In the genomic region with DNA sequence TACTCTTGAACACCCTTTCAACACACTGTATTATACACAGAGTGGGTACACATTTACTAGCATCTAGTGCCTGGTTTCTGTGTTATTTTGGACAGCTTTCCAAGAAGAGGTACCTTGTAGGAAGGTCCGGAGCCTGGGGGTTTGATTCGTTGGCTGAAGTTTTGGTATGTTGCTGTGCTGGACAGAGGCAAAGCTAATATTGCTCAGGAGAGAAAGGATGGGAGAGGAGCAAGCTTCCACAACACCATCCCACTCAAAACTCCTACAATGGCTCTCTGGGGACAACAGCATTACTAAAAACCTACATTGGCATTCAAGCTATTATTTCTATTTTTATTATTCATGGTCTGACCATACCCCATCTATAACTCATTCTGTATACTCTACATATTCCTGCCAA, we compare ENCODE assay signal across 1 cellular context.
TF ChIP-seq lines count a peak whose summit lies in the region.

No MANE protein-coding gene starts in this region.

TF ChIP-seq in GM12878, 131 proteins besides CTCF, POLR2A, EP300 and RAD21:
- TF ChIP-seq HDAC6 (IDR thresholded peaks at IDR 0.05; ENCODE audit: unreplicated experiment) (no peak), REST (IDR thresholded peaks at IDR 0.05; ENCODE audit: low read depth, low read length) (peak; percentile 61), ZBTB4 (CRISPR knock-in tag; IDR thresholded peaks at IDR 0.05) (no peak), SIN3A (IDR thresholded peaks at IDR 0.05; ENCODE audit: low read depth, low read length) (no peak)
